In the genomic region with DNA sequence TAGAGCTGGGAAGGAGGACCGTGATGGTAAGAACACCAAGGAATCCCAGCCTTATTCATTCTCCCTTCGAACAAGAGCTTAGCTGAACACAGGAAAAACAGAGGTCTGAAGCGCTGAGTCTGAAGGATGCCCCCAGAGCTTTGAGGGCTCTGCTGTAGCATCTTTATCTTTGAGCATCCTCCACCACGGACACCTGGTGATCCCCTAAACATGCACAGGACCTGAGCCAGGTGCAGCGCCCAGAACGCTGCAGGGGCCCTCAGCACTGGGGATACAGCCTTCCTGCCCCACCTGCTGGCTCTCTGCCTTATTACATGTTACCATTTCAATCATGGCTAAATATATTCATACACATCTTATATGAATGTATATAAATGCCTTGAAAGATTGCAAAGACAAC, we compare ENCODE assay signal across 1 cellular context.
TF ChIP-seq lines count a peak whose summit lies in the region.

No MANE protein-coding gene starts in this region.

TF ChIP-seq in endothelial cell of umbilical vein, 7 proteins besides CTCF, POLR2A, EP300 and RAD21:
- TF ChIP-seq, protein P1, sequence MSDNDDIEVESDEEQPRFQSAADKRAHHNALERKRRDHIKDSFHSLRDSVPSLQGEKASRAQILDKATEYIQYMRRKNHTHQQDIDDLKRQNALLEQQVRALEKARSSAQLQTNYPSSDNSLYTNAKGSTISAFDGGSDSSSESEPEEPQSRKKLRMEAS (IDR thresholded peaks at IDR 0.05; ENCODE audit: insufficient read depth, insufficient read length): no peak
- no peak for TF ChIP-seq MYC (IDR thresholded peaks at IDR 0.05; ENCODE audit: low read depth, low read length)
- TF ChIP-seq JUN (IDR thresholded peaks at IDR 0.05; ENCODE audit: borderline replicate concordance, insufficient read depth, insufficient read length, low read depth): no peak
- no peak for TF ChIP-seq GATA2 (IDR thresholded peaks at IDR 0.05; ENCODE audit: insufficient read depth, insufficient read length, low read depth, low read length)
- TF ChIP-seq POLR2AphosphoS5 (IDR thresholded peaks at IDR 0.05; ENCODE audit: insufficient read depth, low read depth, low read length): no peak
